In the genomic region with DNA sequence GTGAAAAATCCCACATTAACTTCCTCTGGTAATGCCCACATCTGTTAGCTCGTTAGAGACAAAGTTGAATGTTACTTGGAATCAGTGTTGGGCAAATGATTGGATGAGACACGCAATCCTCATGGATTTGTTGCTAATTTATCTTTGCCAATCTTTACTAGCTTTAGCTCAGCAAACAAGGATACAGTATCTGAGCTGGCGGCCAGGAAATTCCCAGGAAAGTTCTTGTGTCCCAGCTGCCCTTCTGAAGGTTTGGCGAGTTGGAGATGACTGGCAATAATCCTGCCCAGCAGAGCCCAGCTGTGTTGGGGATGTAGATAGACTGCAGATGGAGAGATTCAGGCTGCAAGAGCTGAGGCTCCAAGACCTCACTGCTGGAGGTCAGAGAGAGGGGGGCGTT, we compare ENCODE assay signal across 18 cellular contexts.
DNase-seq lines count a peak whose midpoint lies in the region; TF ChIP-seq lines count a peak whose summit lies in the region.
"Had no signal": no experiment of that assay in that cellular context is flagged by ENCODE, and none has a peak within 500 bp of the region (broad histone marks: within the 10 kb centered on the region; RNA-seq: fewer than 3 reads in every experiment).

No MANE protein-coding gene starts in this region.

- H3K27me3 ChIP-seq in testis: no peaks in the 10 kb centered on the region

- H3K9me3 Mint-ChIP-seq in glutamatergic neuron (ENCODE audit: unreplicated experiment): peaks cover 8% of the 10 kb centered on the region

- H3K4me3 Mint-ChIP-seq in glutamatergic neuron (ENCODE audit: unreplicated experiment): no peak overlapping the region
- H3K4me3 Mint-ChIP-seq: CD4-positive, alpha-beta T cell; HFFc6; IgD-negative memory B cell had no signal

- intact Hi-C loops in testis (cut with DNase I; ENCODE audit: low total_unique reads): no loop called here

- H3K9me3 ChIP-seq in testis: no peaks in the 10 kb centered on the region

- H3K36me3 ChIP-seq in testis (ENCODE audit: low read depth, missing control alignments): no peaks in the 10 kb centered on the region

- no peaks in the 10 kb centered on the region for H3K27me3 Mint-ChIP-seq in glutamatergic neuron (ENCODE audit: unreplicated experiment)
- H3K27me3 Mint-ChIP-seq: CD4-positive, alpha-beta T cell; IgD-negative memory B cell had no signal

- peaks cover 8% of the 10 kb centered on the region for H3K36me3 Mint-ChIP-seq in glutamatergic neuron (ENCODE audit: unreplicated experiment)
- H3K36me3 Mint-ChIP-seq: IgD-negative memory B cell had no signal

- H3K4me1 Mint-ChIP-seq in glutamatergic neuron (ENCODE audit: low read depth, unreplicated experiment): peaks cover 1% of the 10 kb centered on the region
- H3K4me1 Mint-ChIP-seq: IgD-negative memory B cell had no signal

- TF ChIP-seq CTCF in glutamatergic neuron (IDR thresholded peaks at IDR 0.05; ENCODE audit: partially characterized antibody, unreplicated experiment) (no peak), testis (IDR thresholded peaks at IDR 0.05) (no peak)

- no peak overlapping the region for H3K4me3 ChIP-seq in testis

- H3K4me1 ChIP-seq in testis: no peaks in the 10 kb centered on the region

- 52 to 78% methylated on average over 5 of the region's 5 CpGs for WGBS in testis, 2 donors

- H3K27ac Mint-ChIP-seq in glutamatergic neuron (ENCODE audit: unreplicated experiment): no peak overlapping the region
- H3K27ac Mint-ChIP-seq: CD4-positive, alpha-beta T cell; HFFc6; IgD-negative memory B cell had no signal

- DNase-seq in NCI-H82 (lab: John Stamatoyannopoulos, UW): peak; percentile 44
- DNase-seq in NCI-H82 treated with DMSO at 0.1 percent for 48 hours (lab: John Stamatoyannopoulos, UW; ENCODE audit: unreplicated experiment): no peak
- peak; percentile 12 for DNase-seq in D341Med (ENCODE audit: low spot score)
- DNase-seq in glutamatergic neuron: peak; percentile 16
- peak; percentile 18 for DNase-seq in testis
- no peak for DNase-seq in activated CD4-positive, alpha-beta T cell treated with anti-CD3 and anti-CD28 coated beads for 48 hours
- DNase-seq in H4 (ENCODE audit: low spot score): no peak
- DNase-seq in NCI-H526 (lab: John Stamatoyannopoulos, UW): no peak
- DNase-seq: 8988T; ACHN; C1 segment of cervical spinal cord; CD4-positive, alpha-beta T cell; DMS153; DMS79 treated with DMSO at 0.1 percent for 48 hours; EL; HCEC 1CT; HFFc6 had no signal

- TF ChIP-seq POLR2A in testis (IDR thresholded peaks at IDR 0.05): no peak

- no peak overlapping the region for H3K27ac ChIP-seq in testis

Comparison
In these comparisons a context has a peak if more than half of its experiments do, and no peak if none do; other contexts are left out.
1. DNase-seq: peak in NCI-H82 (single experiment), D341Med (single experiment), glutamatergic neuron (single experiment) and testis (single experiment); none in NCI-H82 treated with DMSO at 0.1 percent for 48 hours (single experiment), activated CD4-positive, alpha-beta T cell treated with anti-CD3 and anti-CD28 coated beads for 48 hours (single experiment), H4 (single experiment) and NCI-H526 (0 of 2).